1 cellular context compared by ENCODE assay signal in the genomic region with DNA sequence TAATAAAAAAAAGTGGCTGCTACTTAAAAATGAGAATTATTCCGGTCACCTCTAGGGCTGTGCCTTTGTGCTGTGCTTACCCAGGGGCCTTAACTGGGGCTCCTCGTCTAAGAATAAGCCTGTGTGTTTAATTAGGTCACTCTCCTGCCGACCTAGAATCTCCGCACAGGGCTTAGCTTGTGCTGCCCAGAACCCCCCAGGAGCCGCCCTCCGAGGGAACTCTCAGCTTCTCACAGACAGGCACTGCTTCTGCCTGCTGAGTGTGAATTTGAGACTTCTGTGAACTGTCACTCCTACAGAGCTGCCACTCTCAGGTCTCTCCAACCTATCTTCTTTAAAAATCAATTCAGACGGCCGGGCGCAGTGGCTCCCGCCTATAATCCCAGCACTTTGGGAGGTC.
TF ChIP-seq lines count a peak whose summit lies in the region.

No MANE protein-coding gene starts in this region.

TF ChIP-seq in SK-N-SH, 30 proteins besides CTCF, POLR2A, EP300 and RAD21 (continued from another document):
- TF ChIP-seq PBX3 (IDR thresholded peaks at IDR 0.05) (no peak), TAF1 (IDR thresholded peaks at IDR 0.05; ENCODE audit: borderline replicate concordance, low read depth, low read length) (no peak), RFX5 (IDR thresholded peaks at IDR 0.05; ENCODE audit: low read length) (no peak), IRF3 (IDR thresholded peaks at IDR 0.05; ENCODE audit: low read depth, low read length) (no peak), CHD2 (IDR thresholded peaks at IDR 0.05; ENCODE audit: low read length, partially characterized antibody) (no peak), NFIC (IDR thresholded peaks at IDR 0.05; ENCODE audit: borderline replicate concordance) (no peak)
